In genomic region chr2:144481109-144481508, GRCh38 we compare ENCODE assay signal across 1 cellular context.
TF ChIP-seq lines count a peak whose summit lies in the region.

No MANE protein-coding gene starts in this region.

TF ChIP-seq in K562, 482 proteins besides CTCF, POLR2A, EP300 and RAD21 (continued from another document):
- TF ChIP-seq MAX (CRISPR knock-in tag; IDR thresholded peaks at IDR 0.05), result peak; percentile 33; the same call in 1 of the 2 replicates
- no peak for TF ChIP-seq SMAD1 (IDR thresholded peaks at IDR 0.05; ENCODE audit: low read depth, low read length, partially characterized antibody)
- TF ChIP-seq HMG20A (CRISPR knock-in tag; conservative IDR thresholded peaks at IDR 0.05), result no peak
- peak; percentile 65 for TF ChIP-seq MGA (IDR thresholded peaks at IDR 0.05)
- no peak for TF ChIP-seq PRPF4 (IDR thresholded peaks at IDR 0.05; ENCODE audit: insufficient read depth, low read depth, low read length, poor library complexity, severe bottlenecking)
- no peak for TF ChIP-seq ARID1B (IDR thresholded peaks at IDR 0.05)
- TF ChIP-seq CSDE1 (IDR thresholded peaks at IDR 0.05), result no peak
- no peak for TF ChIP-seq ATF1 (CRISPR knock-in tag; IDR thresholded peaks at IDR 0.05)
- no peak for TF ChIP-seq ATF1 (tag; IDR thresholded peaks at IDR 0.05)
- TF ChIP-seq ZNF584 (CRISPR knock-in tag; IDR thresholded peaks at IDR 0.05; ENCODE audit: low read depth), result no peak
- no peak for TF ChIP-seq ZNF707 (CRISPR knock-in tag; conservative IDR thresholded peaks at IDR 0.05)
- TF ChIP-seq DACH1 (IDR thresholded peaks at IDR 0.05; ENCODE audit: partially characterized antibody), result no peak
- TF ChIP-seq PHF21A (IDR thresholded peaks at IDR 0.05; ENCODE audit: borderline replicate concordance, low read depth), result no peak
- no peak for TF ChIP-seq ZNF324 (CRISPR knock-in tag; IDR thresholded peaks at IDR 0.05)
- no peak for TF ChIP-seq ELF2 (CRISPR knock-in tag; IDR thresholded peaks at IDR 0.05)
